In genomic region chr9:85014292-85014691, GRCh38 we compare ENCODE assay signal across 34 cellular contexts.
"Had no signal": no experiment of that assay in that cellular context is flagged by ENCODE, and none has a peak within 500 bp of the region (broad histone marks: within the 10 kb centered on the region; RNA-seq: fewer than 3 reads in every experiment).

No MANE protein-coding gene starts in this region.

- H3K27me3 ChIP-seq: adrenal gland, ascending aorta, body of pancreas, brain microvascular endothelial cell, breast epithelium had no signal

- H3K27ac ChIP-seq: adrenal gland, ascending aorta, body of pancreas, brain microvascular endothelial cell, breast epithelium, cardiac muscle cell had no signal

- H3K4me3 ChIP-seq: adrenal gland, ascending aorta, body of pancreas, breast epithelium, cardiac muscle cell had no signal

- H3K36me3 ChIP-seq: adrenal gland, ascending aorta, brain microvascular endothelial cell, breast epithelium, cardiac muscle cell had no signal

- H3K9me3 ChIP-seq: adrenal gland, ascending aorta, body of pancreas, breast epithelium had no signal

- DNase-seq: activated effector memory CD4-positive, alpha-beta T cell treated with anti-CD3 and anti-CD28 coated beads, Interleukin-2, amount 50 U/mL, for 16 hours; activated effector memory CD4-positive, alpha-beta T cell treated with Interleukin-2 at 50 U/mL for 16 hours; activated gamma-delta T cell; activated gamma-delta T cell treated with Interleukin-2 at 50 U/mL for 16 hours; activated naive CD4-positive, alpha-beta T cell; activated naive CD4-positive, alpha-beta T cell treated with anti-CD3 and anti-CD28 coated beads for 36 hours; activated naive CD4-positive, alpha-beta T cell treated with anti-CD3 and anti-CD28 coated beads, Interleukin-2, amount 10 ng/mL, durations not matched to agents 7 days and 5 days; activated naive CD4-positive, alpha-beta T cell treated with anti-CD3 and anti-CD28 coated beads, Interleukin-2, amount 50 U/mL, for 16 hours; activated naive CD4-positive, alpha-beta T cell treated with Interleukin-2 at 50 U/mL for 16 hours; activated naive CD8-positive, alpha-beta T cell treated with anti-CD3 and anti-CD28 coated beads for 36 hours; activated naive CD8-positive, alpha-beta T cell treated with anti-CD3 and anti-CD28 coated beads, Interleukin-2, amount 10 ng/mL, durations not matched to agents 7 days and 5 days; activated naive CD8-positive, alpha-beta T cell treated with anti-CD3 and anti-CD28 coated beads, Interleukin-2, amount 50 U/mL, for 24 hours; activated T-cell treated with anti-CD3 and anti-CD28 coated beads for 4 hours; activated T-cell treated with anti-CD3 and anti-CD28 coated beads, Interleukin-2, amount 50 U/mL, for 24 hours; activated T-cell treated with anti-CD3 and anti-CD28 coated beads, Interleukin-2, amount 50 U/mL, for 4 hours; activated T-cell treated with anti-CD3 and anti-CD28 coated beads, Interleukin-2, amount 50 U/mL, for 48 hours; activated T-cell treated with anti-CD3 and anti-CD28 coated beads, Interleukin-2, amount 50 U/mL, for 72 hours; adrenal gland; amniotic stem cell; amygdala; anterior cingulate cortex; aorta; body of pancreas; brain microvascular endothelial cell; caudate nucleus; central memory CD4-positive, alpha-beta T cell; cerebellar nuclear complex had no signal

- FAIRE-seq: astrocyte, bronchial epithelial cell had no signal

- ATAC-seq: activated naive CD4-positive, alpha-beta T cell treated with anti-CD3 and anti-CD28 coated beads, Interleukin-2, amount 50 U/mL, for 72 hours; activated naive CD8-positive, alpha-beta T cell treated with anti-CD3 and anti-CD28 coated beads, Interleukin-2, amount 50 U/mL, for 24 hours; activated T-cell treated with anti-CD3 and anti-CD28 coated beads, Interleukin-2, amount 50 U/mL, for 4 hours; activated T-cell treated with anti-CD3 and anti-CD28 coated beads, Interleukin-2, amount 50 U/mL, for 72 hours; activated T-helper 17 cell treated with anti-CD3 and anti-CD28 coated beads, Interleukin-2, amount 50 U/mL, for 72 hours had no signal

- H3K4me1 ChIP-seq: adrenal gland, ascending aorta, breast epithelium had no signal
